21 cellular contexts compared by ENCODE assay signal in genomic region chr11:66168289-66168688, GRCh38.
DNase-seq lines count a peak whose midpoint lies in the region; ATAC-seq and TF ChIP-seq lines count a peak whose summit lies in the region.
"Had no signal": no experiment of that assay in that cellular context is flagged by ENCODE, and none has a peak within 500 bp of the region (broad histone marks: within the 10 kb centered on the region; RNA-seq: fewer than 3 reads in every experiment).

No MANE protein-coding gene starts in this region.

- no peak overlapping the region for H2BK120ac ChIP-seq in trophoblast cell (ENCODE audit: insufficient read depth, low read length, poor library complexity)

- no peak overlapping the region for H3K23ac ChIP-seq in trophoblast cell (ENCODE audit: low read length)

- no peak overlapping the region for H2AFZ ChIP-seq in KMS-11 (ENCODE audit: low read depth)
- H2AFZ ChIP-seq in trophoblast cell (ENCODE audit: insufficient read depth, low read length, poor library complexity), result no peak overlapping the region
- H2AFZ ChIP-seq: GM23248 had no signal

- H4K12ac ChIP-seq in trophoblast cell (ENCODE audit: low read depth, low read length), result no peak overlapping the region

- WGBS in trophoblast cell (ENCODE audit: extremely low coverage, insufficient coverage, insufficient read length), result no CpG with 5 or more reads among the region's 7 CpGs

- H3K9ac ChIP-seq in KMS-11 (no peak overlapping the region), trophoblast cell (ENCODE audit: low read length) (no peak overlapping the region)
- H3K9ac ChIP-seq: BLaER1 treated with 17β-estradiol and CSF1 and Interleukin-3, amounts not matched to agents 10 nM and 100 nM; GM23248 had no signal

- DNase-seq in activated naive CD8-positive, alpha-beta T cell treated with anti-CD3 and anti-CD28 coated beads, Interleukin-2, amount 50 U/mL, for 24 hours, result no peak
- no peak for DNase-seq in activated naive CD8-positive, alpha-beta T cell treated with anti-CD3 and anti-CD28 coated beads for 36 hours
- DNase-seq in trophoblast cell, result no peak
- DNase-seq in sciatic nerve (ENCODE audit: low spot score), result no peak
- no peak for DNase-seq in T-helper 2 cell treated with Interferon-gamma antibody and Interleukin-4, amounts not matched to agents 5 μg/mL and 100 μg/mL, for 36 hours (ENCODE audit: low spot score)
- DNase-seq: 8988T; ACHN; AML-193; BE2C; Calu3; CD4-positive, alpha-beta memory T cell; COR-L47; DMS153; DND-41; GM23248; H7 had no signal

- intact Hi-C loops in sciatic nerve (cut with DNase I), result no loop called here

- no peak overlapping the region for H3K4me3 Mint-ChIP-seq in activated naive CD8-positive, alpha-beta T cell treated with anti-CD3 and anti-CD28 coated beads, Interleukin-2, amount 50 U/mL, for 24 hours
- H3K4me3 Mint-ChIP-seq in activated naive CD8-positive, alpha-beta T cell treated with anti-CD3 and anti-CD28 coated beads for 36 hours, result no peak overlapping the region
- H3K4me3 Mint-ChIP-seq in T-helper 2 cell treated with Interferon-gamma antibody and Interleukin-4, amounts not matched to agents 5 μg/mL and 100 μg/mL, for 36 hours, result no peak overlapping the region
- H3K4me3 Mint-ChIP-seq: CD14-positive monocyte; CD4-positive, alpha-beta memory T cell had no signal

- H2BK5ac ChIP-seq in trophoblast cell (ENCODE audit: low read depth, low read length, poor library complexity), result no peak overlapping the region

- no peaks in the 10 kb centered on the region for H4K20me1 ChIP-seq in KMS-11 (ENCODE audit: insufficient read depth)

- H2BK12ac ChIP-seq in trophoblast cell (ENCODE audit: low read length), result no peak overlapping the region

- peak overlapping the region; percentile 29 for H3K18ac ChIP-seq in trophoblast cell (ENCODE audit: low read length)

- no peak overlapping the region for H3K14ac ChIP-seq in trophoblast cell (ENCODE audit: low read length)

- no peak overlapping the region for H3K4me3 ChIP-seq in KMS-11 (IDR thresholded peaks at IDR 0.05; ENCODE audit: insufficient read depth, low read depth, low read length)
- no peak overlapping the region for H3K4me3 ChIP-seq in trophoblast cell (ENCODE audit: low read depth, low read length)
- H3K4me3 ChIP-seq: A549; BLaER1 treated with 17β-estradiol and CSF1 and Interleukin-3, amounts not matched to agents 10 nM and 100 nM; GM23248 had no signal

- H4K91ac ChIP-seq in trophoblast cell (ENCODE audit: low read depth, low read length), result no peak overlapping the region

- H3K27ac ChIP-seq in KMS-11, result peak overlapping the region; percentile 36; the same call in 1 of the 2 replicates
- H3K27ac ChIP-seq in trophoblast cell (ENCODE audit: low read depth, low read length), result no peak overlapping the region
- H3K27ac ChIP-seq: A549; BLaER1 treated with 17β-estradiol and CSF1 and Interleukin-3, amounts not matched to agents 10 nM and 100 nM; GM23248 had no signal

- H3K4me2 ChIP-seq in KMS-11 (peak overlapping the region; percentile 53), trophoblast cell (ENCODE audit: low read length) (no peak overlapping the region)
- H3K4me2 ChIP-seq: A549; BLaER1 treated with 17β-estradiol and CSF1 and Interleukin-3, amounts not matched to agents 10 nM and 100 nM had no signal

- H3K4me1 Mint-ChIP-seq in activated naive CD8-positive, alpha-beta T cell treated with anti-CD3 and anti-CD28 coated beads, Interleukin-2, amount 50 U/mL, for 24 hours, result peaks cover 24% of the 10 kb centered on the region
- H3K4me1 Mint-ChIP-seq in activated naive CD8-positive, alpha-beta T cell treated with anti-CD3 and anti-CD28 coated beads for 36 hours, result peaks cover 37% of the 10 kb centered on the region
- H3K4me1 Mint-ChIP-seq in T-helper 2 cell treated with Interferon-gamma antibody and Interleukin-4, amounts not matched to agents 5 μg/mL and 100 μg/mL, for 36 hours (ENCODE audit: low read depth), result no peaks in the 10 kb centered on the region
- H3K4me1 Mint-ChIP-seq: CD14-positive monocyte had no signal

- H3K36me3 ChIP-seq in KMS-11 (ENCODE audit: insufficient read depth), result no peaks in the 10 kb centered on the region
- H3K36me3 ChIP-seq in trophoblast cell (ENCODE audit: control insufficient read depth in 1 of 2, insufficient read depth in 2 of 2, low read length in 2 of 2), result no peaks in the 10 kb centered on the region
- H3K36me3 ChIP-seq: BE2C had no signal

- no peaks in the 10 kb centered on the region for H3K9me3 ChIP-seq in trophoblast cell (ENCODE audit: insufficient read depth, low read depth, low read length)
- H3K9me3 ChIP-seq: A549; BE2C; BLaER1 treated with 17β-estradiol and CSF1 and Interleukin-3, amounts not matched to agents 10 nM and 100 nM had no signal

- H3K27me3 ChIP-seq in KMS-11 (ENCODE audit: insufficient read depth, low read depth), result no peaks in the 10 kb centered on the region
- H3K27me3 ChIP-seq in trophoblast cell (ENCODE audit: insufficient read depth, low read length), result no peaks in the 10 kb centered on the region
- H3K27me3 ChIP-seq: BE2C; BLaER1 treated with 17β-estradiol and CSF1 and Interleukin-3, amounts not matched to agents 10 nM and 100 nM had no signal

- no peaks in the 10 kb centered on the region for H3K9me3 Mint-ChIP-seq in activated naive CD8-positive, alpha-beta T cell treated with anti-CD3 and anti-CD28 coated beads, Interleukin-2, amount 50 U/mL, for 24 hours
- no peaks in the 10 kb centered on the region for H3K9me3 Mint-ChIP-seq in activated naive CD8-positive, alpha-beta T cell treated with anti-CD3 and anti-CD28 coated beads for 36 hours
- H3K9me3 Mint-ChIP-seq in T-helper 2 cell treated with Interferon-gamma antibody and Interleukin-4, amounts not matched to agents 5 μg/mL and 100 μg/mL, for 36 hours, result no peaks in the 10 kb centered on the region
- H3K9me3 Mint-ChIP-seq: CD14-positive monocyte; CD4-positive, alpha-beta memory T cell had no signal

- H3K4ac ChIP-seq in trophoblast cell (ENCODE audit: low read depth, low read length), result no peak overlapping the region

- H3K79me2 ChIP-seq in KMS-11 (ENCODE audit: insufficient read depth, low read depth) (no peaks in the 10 kb centered on the region; the same call in 1 of the 2 replicates), trophoblast cell (ENCODE audit: control insufficient read depth, insufficient read depth, low read length, poor library complexity) (no peaks in the 10 kb centered on the region)

- H3K79me1 ChIP-seq in trophoblast cell (ENCODE audit: low read length), result no peaks in the 10 kb centered on the region

- H3K4me1 ChIP-seq in KMS-11 (ENCODE audit: low read depth, poor library complexity, severe bottlenecking) (peaks cover 51% of the 10 kb centered on the region), trophoblast cell (ENCODE audit: control insufficient read depth in 1 of 2, insufficient read depth in 2 of 2, low read length in 2 of 2) (no peaks in the 10 kb centered on the region)
- H3K4me1 ChIP-seq: BE2C; BLaER1 treated with 17β-estradiol and CSF1 and Interleukin-3, amounts not matched to agents 10 nM and 100 nM had no signal

- no peak overlapping the region for H3K27ac Mint-ChIP-seq in activated naive CD8-positive, alpha-beta T cell treated with anti-CD3 and anti-CD28 coated beads, Interleukin-2, amount 50 U/mL, for 24 hours
- no peak overlapping the region for H3K27ac Mint-ChIP-seq in activated naive CD8-positive, alpha-beta T cell treated with anti-CD3 and anti-CD28 coated beads for 36 hours
- H3K27ac Mint-ChIP-seq in T-helper 2 cell treated with Interferon-gamma antibody and Interleukin-4, amounts not matched to agents 5 μg/mL and 100 μg/mL, for 36 hours, result no peak overlapping the region
- H3K27ac Mint-ChIP-seq: CD14-positive monocyte had no signal

- H2AK5ac ChIP-seq in trophoblast cell (ENCODE audit: low read length), result no peak overlapping the region

- H4K8ac ChIP-seq in trophoblast cell (ENCODE audit: low read depth, low read length), result no peak overlapping the region

- no peak for TF ChIP-seq CTCF in KMS-11 (conservative IDR thresholded peaks at IDR 0.05; ENCODE audit: low read depth, low read length)

- ATAC-seq in activated naive CD8-positive, alpha-beta T cell treated with anti-CD3 and anti-CD28 coated beads, Interleukin-2, amount 50 U/mL, for 24 hours, result peak; percentile 36
- no peak for ATAC-seq in sciatic nerve
- ATAC-seq: A549, HCT116 had no signal

- H3K27me3 Mint-ChIP-seq in activated naive CD8-positive, alpha-beta T cell treated with anti-CD3 and anti-CD28 coated beads, Interleukin-2, amount 50 U/mL, for 24 hours, result no peaks in the 10 kb centered on the region
- no peaks in the 10 kb centered on the region for H3K27me3 Mint-ChIP-seq in activated naive CD8-positive, alpha-beta T cell treated with anti-CD3 and anti-CD28 coated beads for 36 hours
- no peaks in the 10 kb centered on the region for H3K27me3 Mint-ChIP-seq in T-helper 2 cell treated with Interferon-gamma antibody and Interleukin-4, amounts not matched to agents 5 μg/mL and 100 μg/mL, for 36 hours (ENCODE audit: low read depth)
- H3K27me3 Mint-ChIP-seq: CD4-positive, alpha-beta memory T cell had no signal

- peaks cover 8% of the 10 kb centered on the region for H3K36me3 Mint-ChIP-seq in activated naive CD8-positive, alpha-beta T cell treated with anti-CD3 and anti-CD28 coated beads, Interleukin-2, amount 50 U/mL, for 24 hours (ENCODE audit: low read depth)
- peaks cover 9% of the 10 kb centered on the region for H3K36me3 Mint-ChIP-seq in activated naive CD8-positive, alpha-beta T cell treated with anti-CD3 and anti-CD28 coated beads for 36 hours
- peaks cover 2% of the 10 kb centered on the region for H3K36me3 Mint-ChIP-seq in T-helper 2 cell treated with Interferon-gamma antibody and Interleukin-4, amounts not matched to agents 5 μg/mL and 100 μg/mL, for 36 hours (ENCODE audit: low read depth)
